In genomic region chr5:132777209-132778069, GRCh38 we compare ENCODE assay signal across 1 cellular context.
TF ChIP-seq lines count a peak whose summit lies in the region.

Gene SEPTIN8 (minus strand): TSS chr5:132777239. CDS start chr5:132777137, 102 bp downstream.

TF ChIP-seq in K562, 482 proteins besides CTCF, POLR2A, EP300 and RAD21 (continued from another document and continues in another):
- TF ChIP-seq ETS2 (tag; IDR thresholded peaks at IDR 0.05; ENCODE audit: borderline replicate concordance, poor library complexity, severe bottlenecking) (no peak), HBP1 (CRISPR knock-in tag; IDR thresholded peaks at IDR 0.05) (no peak), SP1 (CRISPR knock-in tag; IDR thresholded peaks at IDR 0.05) (no peak), GABPB1 (CRISPR knock-in tag; IDR thresholded peaks at IDR 0.05) (peak; percentile 66), E2F1 (CRISPR knock-in tag; IDR thresholded peaks at IDR 0.05) (no peak), CHCHD3 (CRISPR knock-in tag; IDR thresholded peaks at IDR 0.05) (no peak), CBFA2T3 (IDR thresholded peaks at IDR 0.05) (no peak), GATAD2B (IDR thresholded peaks at IDR 0.05; ENCODE audit: borderline replicate concordance) (peak; percentile 38; the same call in 1 of the 2 replicates), ZNF695 (CRISPR knock-in tag; IDR thresholded peaks at IDR 0.05) (0 out of 2 replicates have a peak, but pooled peaks have one; percentile 34), CREB1 (IDR thresholded peaks at IDR 0.05) (no peak), CREB1 (CRISPR knock-in tag; IDR thresholded peaks at IDR 0.05) (no peak), ATF4 (CRISPR knock-in tag; IDR thresholded peaks at IDR 0.05) (no peak), E2F6 (IDR thresholded peaks at IDR 0.05; ENCODE audit: borderline replicate concordance in 1 of 2, extremely low read depth in 1 of 2, insufficient read depth in 1 of 2, insufficient read length in 1 of 2, low read depth in 1 of 2, low read length in 1 of 2, poor library complexity in 1 of 2, severe bottlenecking in 1 of 2) (peak; percentile 54 to 91), E2F3 (CRISPR knock-in tag; IDR thresholded peaks at IDR 0.05) (0 out of 2 replicates have a peak, but pooled peaks have one; percentile 15), HMGXB4 (CRISPR knock-in tag; IDR thresholded peaks at IDR 0.05) (no peak), ZKSCAN8 (CRISPR knock-in tag; IDR thresholded peaks at IDR 0.05) (no peak), POLR2AphosphoS5 (IDR thresholded peaks at IDR 0.05; ENCODE audit: control insufficient read depth, insufficient read depth, low read depth, low read length) (no peak), BACH1 (tag; IDR thresholded peaks at IDR 0.05) (no peak), ZBTB33 (CRISPR knock-in tag; IDR thresholded peaks at IDR 0.05) (peak; percentile 58; the same call in 1 of the 2 replicates), POLR2G (IDR thresholded peaks at IDR 0.05; ENCODE audit: low read depth, low read length) (peak; percentile 79), PYGO2 (tag; IDR thresholded peaks at IDR 0.05) (0 out of 2 replicates have a peak, but pooled peaks have one; percentile 10), NCOA6 (IDR thresholded peaks at IDR 0.05) (peak; percentile 77), MAZ (CRISPR knock-in tag; conservative IDR thresholded peaks at IDR 0.05 in 1 of 2, IDR thresholded peaks at IDR 0.05 in 1 of 2) (0 out of 4 replicates have a peak, but pooled peaks of 1 of the 2 experiments have one; percentile 56), LCOR (CRISPR knock-in tag; IDR thresholded peaks at IDR 0.05) (peak; percentile 56), CTBP1 (IDR thresholded peaks at IDR 0.05; ENCODE audit: borderline replicate concordance) (peak; percentile 29; the same call in 1 of the 2 replicates), TRIM24 (IDR thresholded peaks at IDR 0.05) (no peak), ZEB2 (IDR thresholded peaks at IDR 0.05) (no peak), SIN3B (IDR thresholded peaks at IDR 0.05; ENCODE audit: low read depth) (peak; percentile 37; the same call in 1 of the 2 replicates), VEZF1 (CRISPR knock-in tag; IDR thresholded peaks at IDR 0.05) (peak; percentile 57), POLR3A (IDR thresholded peaks at IDR 0.05; ENCODE audit: borderline replicate concordance, extremely low read depth, insufficient read depth, insufficient read length) (no peak), ZNF766 (CRISPR knock-in tag; conservative IDR thresholded peaks at IDR 0.05) (0 out of 2 replicates have a peak, but pooled peaks have one; percentile 47), OTX1 (CRISPR knock-in tag; IDR thresholded peaks at IDR 0.05) (no peak), E2F4 (CRISPR knock-in tag; IDR thresholded peaks at IDR 0.05; ENCODE audit: low read depth) (no peak), TEAD2 (tag; IDR thresholded peaks at IDR 0.05) (no peak), BRD4 (IDR thresholded peaks at IDR 0.05) (0 out of 2 replicates have a peak, but pooled peaks have one; percentile 41), RREB1 (CRISPR knock-in tag; IDR thresholded peaks at IDR 0.05) (0 out of 2 replicates have a peak, but pooled peaks have one; percentile 74), ZNF280A (IDR thresholded peaks at IDR 0.05; ENCODE audit: low read depth, partially characterized antibody) (no peak), NCOA2 (IDR thresholded peaks at IDR 0.05; ENCODE audit: partially characterized antibody in 2 of 2) (no peak), ETS1 (conservative IDR thresholded peaks at IDR 0.05; ENCODE audit: control insufficient read depth, low read depth, low read length) (peak; percentile 21; the same call in 1 of the 2 replicates), ZNF79 (CRISPR knock-in tag; IDR thresholded peaks at IDR 0.05; ENCODE audit: low read depth) (no peak), DIDO1 (tag; IDR thresholded peaks at IDR 0.05; ENCODE audit: low read depth) (peak; percentile 36; the same call in 1 of the 2 replicates)
